8 cellular contexts compared by ENCODE assay signal in genomic region chr15:41827290-41827879, GRCh38. TPM values are rescaled to one million over a fixed set of nuclear protein-coding genes. Genes with fewer than 3 reads are reported as not detected.
DNase-seq lines count a peak whose midpoint lies in the region; ATAC-seq, FAIRE-seq and TF ChIP-seq lines count a peak whose summit lies in the region.

No MANE protein-coding gene starts in this region.

- H3K4me3 Mint-ChIP-seq in activated CD8-positive, alpha-beta T cell treated with anti-CD3 and anti-CD28 coated beads for 36 hours = peak overlapping the region; percentile 90

- in situ Hi-C loops in Caki2 (cut with HindIII; ENCODE audit: low pct_unique_long_range_greater_than_20kb, low sequenced_read_pairs) = no loop called here

- peaks cover 3% of the 10 kb centered on the region for H3K36me3 Mint-ChIP-seq in activated CD8-positive, alpha-beta T cell treated with anti-CD3 and anti-CD28 coated beads for 36 hours (ENCODE audit: low read depth)

- peaks cover 27% of the 10 kb centered on the region for H3K4me1 Mint-ChIP-seq in activated CD8-positive, alpha-beta T cell treated with anti-CD3 and anti-CD28 coated beads for 36 hours (ENCODE audit: low read depth)

- H3K27ac ChIP-seq in psoas muscle = no peak overlapping the region

- H3K4me3 ChIP-seq in foreskin fibroblast (ENCODE audit: low read depth in 1 of 2, low read length in 2 of 2) = peak overlapping the region; percentile 89 to 91
- peak overlapping the region; percentile 93 for H3K4me3 ChIP-seq in psoas muscle

- no peaks in the 10 kb centered on the region for H3K27me3 ChIP-seq in psoas muscle (ENCODE audit: insufficient read depth in 3 of 3, low read length in 2 of 3)

- no peaks in the 10 kb centered on the region for H3K9me3 Mint-ChIP-seq in activated CD8-positive, alpha-beta T cell treated with anti-CD3 and anti-CD28 coated beads for 36 hours

- intact Hi-C loops in activated CD8-positive, alpha-beta T cell treated with anti-CD3 and anti-CD28 coated beads for 36 hours (cut with micrococcal nuclease) = no loop called here
- intact Hi-C loops in psoas muscle (cut with DNase I) = loop anchor here in 1 of 2 donors (5.0 kb wide), 1 partner anchor 140 kb away; no protein-coding TSS in a partner anchor

- no peaks in the 10 kb centered on the region for H3K9me3 ChIP-seq in psoas muscle

- peak overlapping the region; percentile 77 for H3K27ac Mint-ChIP-seq in activated CD8-positive, alpha-beta T cell treated with anti-CD3 and anti-CD28 coated beads for 36 hours

- H3K36me3 ChIP-seq in psoas muscle (ENCODE audit: insufficient read depth in 1 of 2, low read depth in 1 of 2) = peaks cover 0 to 48% of the 10 kb centered on the region in 2 donors

- H3K4me1 ChIP-seq in psoas muscle = peaks cover 16% of the 10 kb centered on the region

- WGBS in psoas muscle, 3 donors = 5 to 6% (median 6%) methylated on average over 33 to 37 of the region's 37 CpGs

- CTCF ChIA-PET in activated CD8-positive, alpha-beta T cell treated with anti-CD3 and anti-CD28 coated beads for 36 hours (lab: Charles Lee) = interaction anchor here (1.0 to 4.6 kb wide), 3 partner anchors 16 to 54 kb away, joined by 3 to 16 read pairs (median 3); partner anchors contain the start of gene MAPKBP1

- DNase-seq in Caki2 (ENCODE audit: low read depth) (peak; percentile 21), foreskin fibroblast (peak in 1 of 2 donors; percentile 55), psoas muscle (no peak), putamen (ENCODE audit: low spot score) (no peak), NCI-H1694 treated with DMSO at 0.1 percent for 48 hours (lab: John Stamatoyannopoulos, UW) (no peak), HTR-8/SVneo (ENCODE audit: insufficient read length, low spot score) (no peak)
- peak; percentile 18 for DNase-seq in activated CD8-positive, alpha-beta T cell treated with anti-CD3 and anti-CD28 coated beads for 36 hours

- no peaks in the 10 kb centered on the region for H3K27me3 Mint-ChIP-seq in activated CD8-positive, alpha-beta T cell treated with anti-CD3 and anti-CD28 coated beads for 36 hours

- FAIRE-seq in HTR-8/SVneo (lab: Jason Lieb, UNC) = no peak

- peak; percentile 9 for ATAC-seq in HG03175 (IDR thresholded peaks at IDR 0.05; ENCODE audit: unreplicated experiment)
- peak; percentile 9 for ATAC-seq in activated CD8-positive, alpha-beta T cell treated with anti-CD3 and anti-CD28 coated beads for 36 hours
- peak; percentile 8 to 25 (median 18) for ATAC-seq in psoas muscle

- TF ChIP-seq CTCF in activated CD8-positive, alpha-beta T cell treated with anti-CD3 and anti-CD28 coated beads for 36 hours (IDR thresholded peaks at IDR 0.05) = no peak
- TF ChIP-seq CTCF in foreskin fibroblast (IDR thresholded peaks at IDR 0.05; ENCODE audit: low read depth, low read length) (no peak), psoas muscle (IDR thresholded peaks at IDR 0.05) (no peak)

- POLR2A ChIA-PET in activated CD8-positive, alpha-beta T cell treated with anti-CD3 and anti-CD28 coated beads for 36 hours (lab: Charles Lee) = interaction anchor here (0.9 to 1.3 kb wide), 2 partner anchors 37 to 41 kb away, joined by 3 read pairs; no protein-coding TSS in a partner anchor

RNA-seq across cellular contexts. Expression of gene JMJD7, which starts 0.5 kb away (rescaled TPM):
- 2.8 TPM in 1 of 2 replicates, not detected in the other for total RNA-seq in Caki2 (2014; rRNA removed; shearing (Covaris generic); ENCODE audit: low replicate concordance)
- total RNA-seq in activated CD8-positive, alpha-beta T cell treated with anti-CD3 and anti-CD28 coated beads for 36 hours = 10 to 100 TPM in 1 of 2 experiments, 1 to 10 TPM in 1; 8.2 to 13.2 TPM
- total RNA-seq in psoas muscle = 1 to 10 TPM; 5.8 to 8.0 (median 6.7) TPM
- polyA plus RNA-seq in psoas muscle = 1 to 10 TPM; 4.4 to 6.4 (median 4.6) TPM

RNA-seq across cellular contexts. Expression of gene PLA2G4B, which starts 11.3 kb away (rescaled TPM):
- total RNA-seq in Caki2 (2014; rRNA removed; shearing (Covaris generic); ENCODE audit: low replicate concordance) = not detected in 2 replicates
- 1 to 10 TPM; 4.2 to 4.8 TPM for total RNA-seq in activated CD8-positive, alpha-beta T cell treated with anti-CD3 and anti-CD28 coated beads for 36 hours
- 1 to 10 TPM; 1.2 to 4.3 (median 1.7) TPM for total RNA-seq in psoas muscle
- 1 to 10 TPM; 1.1 to 2.2 (median 1.4) TPM for polyA plus RNA-seq in psoas muscle

RNA-seq across cellular contexts. Expression of gene MAPKBP1, which starts 53.1 kb away (rescaled TPM):
- total RNA-seq in Caki2 (2014; rRNA removed; shearing (Covaris generic); ENCODE audit: low replicate concordance) = 1.7 and 6.4 TPM in 2 replicates
- 10 to 100 TPM; 16.6 to 17.2 TPM for total RNA-seq in activated CD8-positive, alpha-beta T cell treated with anti-CD3 and anti-CD28 coated beads for 36 hours
- total RNA-seq in psoas muscle = 10 to 100 TPM in 1 of 4 donors, 1 to 10 TPM in 3; 7.1 to 10.3 (median 8.1) TPM
- polyA plus RNA-seq in psoas muscle = 1 to 10 TPM; 2.4 to 5.3 (median 2.9) TPM

Comparison
In these comparisons a context has a peak if more than half of its experiments do, and no peak if none do; other contexts are left out.
1. DNase-seq: peak in Caki2 (single experiment) and activated CD8-positive, alpha-beta T cell treated with anti-CD3 and anti-CD28 coated beads for 36 hours (single experiment); none in psoas muscle (0 of 2), putamen (single experiment), NCI-H1694 treated with DMSO at 0.1 percent for 48 hours (single experiment) and HTR-8/SVneo (single experiment).
2. Peak in every context shown above with its lines, with median percentiles within 50 percentile points of each other: ATAC-seq.